ENCODE assay signal across 18 cellular contexts in genomic region chr4:122403860-122404259, GRCh38.
DNase-seq lines count a peak whose midpoint lies in the region; ATAC-seq and TF ChIP-seq lines count a peak whose summit lies in the region.
"Had no signal": no experiment of that assay in that cellular context is flagged by ENCODE, and none has a peak within 500 bp of the region (broad histone marks: within the 10 kb centered on the region; RNA-seq: fewer than 3 reads in every experiment).

No MANE protein-coding gene starts in this region.

- no peaks in the 10 kb centered on the region for H3K4me1 Mint-ChIP-seq in stimulated activated memory B cell treated with anti-CD40 and anti-IgM and Interleukin-4, amounts not matched to agents 10 μg/mL and 1 μg/mL and 100 μg/mL, for 72 hours
- H3K4me1 Mint-ChIP-seq: CD4-positive, alpha-beta memory T cell had no signal

- H3K36me3 Mint-ChIP-seq in stimulated activated memory B cell treated with anti-CD40 and anti-IgM and Interleukin-4, amounts not matched to agents 10 μg/mL and 1 μg/mL and 100 μg/mL, for 72 hours: no peaks in the 10 kb centered on the region
- H3K36me3 Mint-ChIP-seq: CD4-positive, alpha-beta memory T cell had no signal

- no peaks in the 10 kb centered on the region for H3K9me3 ChIP-seq in HEK293 (ENCODE audit: control insufficient read depth, insufficient read depth, low read depth, low read length)
- H3K9me3 ChIP-seq in WERI-Rb-1 (ENCODE audit: severe bottlenecking): no peaks in the 10 kb centered on the region
- H3K9me3 ChIP-seq: A549, BE2C had no signal

- no peak overlapping the region for H3K4me3 Mint-ChIP-seq in stimulated activated memory B cell treated with anti-CD40 and anti-IgM and Interleukin-4, amounts not matched to agents 10 μg/mL and 1 μg/mL and 100 μg/mL, for 72 hours
- H3K4me3 Mint-ChIP-seq: CD4-positive, alpha-beta memory T cell had no signal

- no peak overlapping the region for H3K27ac ChIP-seq in HEK293 (ENCODE audit: extremely low read depth, low read depth, low read length)
- H3K27ac ChIP-seq in WERI-Rb-1: no peak overlapping the region
- H3K27ac ChIP-seq: A549, C4-2B had no signal

- H3K27me3 Mint-ChIP-seq in stimulated activated memory B cell treated with anti-CD40 and anti-IgM and Interleukin-4, amounts not matched to agents 10 μg/mL and 1 μg/mL and 100 μg/mL, for 72 hours: no peaks in the 10 kb centered on the region

- no peaks in the 10 kb centered on the region for H3K36me3 ChIP-seq in HEK293 (ENCODE audit: control insufficient read depth in 2 of 2, insufficient read depth in 1 of 2, low read length in 2 of 2)
- no peaks in the 10 kb centered on the region for H3K36me3 ChIP-seq in WERI-Rb-1
- H3K36me3 ChIP-seq: BE2C had no signal

- TF ChIP-seq CTCF in HEK293 (tag by site-specific recombination; IDR thresholded peaks at IDR 0.05) (no peak), WERI-Rb-1 (IDR thresholded peaks at IDR 0.05; ENCODE audit: low read depth, low read length) (no peak), epithelial cell of esophagus (IDR thresholded peaks at IDR 0.05; ENCODE audit: insufficient read depth, low read depth, low read length, missing control alignments) (no peak)

- peak; percentile 46 for ATAC-seq in stimulated activated memory B cell treated with anti-CD40 and anti-IgM and Interleukin-4, amounts not matched to agents 10 μg/mL and 1 μg/mL and 100 μg/mL, for 72 hours
- no peak for ATAC-seq in GM18520 (IDR thresholded peaks at IDR 0.05; ENCODE audit: unreplicated experiment)
- ATAC-seq: A549 had no signal

- no peaks in the 10 kb centered on the region for H3K27me3 ChIP-seq in WERI-Rb-1 (ENCODE audit: insufficient read depth, low read depth, severe bottlenecking)
- H3K27me3 ChIP-seq: BE2C had no signal

- CTCF ChIA-PET in HEK293 (lab: Yijun Ruan, JAX): interaction anchor here (1.0 kb wide), 1 partner anchor 175 kb away, joined by 3 read pairs; no protein-coding TSS in a partner anchor

- DNase-seq in WERI-Rb-1 (peak; percentile 42), epithelial cell of esophagus (ENCODE audit: low read depth) (peak; percentile 10), dedifferentiated amniotic fluid mesenchymal stem cell (ENCODE audit: extremely low spot score) (no peak), NCI-H2081 (lab: John Stamatoyannopoulos, UW) (no peak)
- DNase-seq: BE2C; CD4-positive, alpha-beta memory T cell; COR-L47; DMS153; DMS79 treated with DMSO at 0.1 percent for 48 hours; EL; GDM1; H7; IMR-90 had no signal

- POLR2A ChIA-PET in HEK293 (lab: Yijun Ruan, JAX): no interaction called here

- H3K4me1 ChIP-seq in HEK293 (ENCODE audit: control insufficient read depth, insufficient read depth, low read length): peaks cover 3% of the 10 kb centered on the region; the same call in 1 of the 2 replicates
- H3K4me1 ChIP-seq: A549, BE2C had no signal

- no peak overlapping the region for H3K27ac Mint-ChIP-seq in stimulated activated memory B cell treated with anti-CD40 and anti-IgM and Interleukin-4, amounts not matched to agents 10 μg/mL and 1 μg/mL and 100 μg/mL, for 72 hours
- H3K27ac Mint-ChIP-seq: CD4-positive, alpha-beta memory T cell had no signal

- no peaks in the 10 kb centered on the region for H3K9me3 Mint-ChIP-seq in stimulated activated memory B cell treated with anti-CD40 and anti-IgM and Interleukin-4, amounts not matched to agents 10 μg/mL and 1 μg/mL and 100 μg/mL, for 72 hours

- H3K4me3 ChIP-seq in HEK293 (ENCODE audit: low read depth, low read length): no peak overlapping the region
- no peak overlapping the region for H3K4me3 ChIP-seq in WERI-Rb-1 (ENCODE audit: low read depth, low read length)
- no peak overlapping the region for H3K4me3 ChIP-seq in epithelial cell of esophagus (ENCODE audit: low read length)
- H3K4me3 ChIP-seq: A549 had no signal

TF ChIP-seq in HEK293, 187 proteins besides CTCF, POLR2A, EP300 and RAD21:
- no peak for TF ChIP-seq ZNF239 (tag by site-specific recombination; IDR thresholded peaks at IDR 0.05)
- TF ChIP-seq OSR2 (tag by site-specific recombination; IDR thresholded peaks at IDR 0.05): no peak
- TF ChIP-seq, protein P1, sequence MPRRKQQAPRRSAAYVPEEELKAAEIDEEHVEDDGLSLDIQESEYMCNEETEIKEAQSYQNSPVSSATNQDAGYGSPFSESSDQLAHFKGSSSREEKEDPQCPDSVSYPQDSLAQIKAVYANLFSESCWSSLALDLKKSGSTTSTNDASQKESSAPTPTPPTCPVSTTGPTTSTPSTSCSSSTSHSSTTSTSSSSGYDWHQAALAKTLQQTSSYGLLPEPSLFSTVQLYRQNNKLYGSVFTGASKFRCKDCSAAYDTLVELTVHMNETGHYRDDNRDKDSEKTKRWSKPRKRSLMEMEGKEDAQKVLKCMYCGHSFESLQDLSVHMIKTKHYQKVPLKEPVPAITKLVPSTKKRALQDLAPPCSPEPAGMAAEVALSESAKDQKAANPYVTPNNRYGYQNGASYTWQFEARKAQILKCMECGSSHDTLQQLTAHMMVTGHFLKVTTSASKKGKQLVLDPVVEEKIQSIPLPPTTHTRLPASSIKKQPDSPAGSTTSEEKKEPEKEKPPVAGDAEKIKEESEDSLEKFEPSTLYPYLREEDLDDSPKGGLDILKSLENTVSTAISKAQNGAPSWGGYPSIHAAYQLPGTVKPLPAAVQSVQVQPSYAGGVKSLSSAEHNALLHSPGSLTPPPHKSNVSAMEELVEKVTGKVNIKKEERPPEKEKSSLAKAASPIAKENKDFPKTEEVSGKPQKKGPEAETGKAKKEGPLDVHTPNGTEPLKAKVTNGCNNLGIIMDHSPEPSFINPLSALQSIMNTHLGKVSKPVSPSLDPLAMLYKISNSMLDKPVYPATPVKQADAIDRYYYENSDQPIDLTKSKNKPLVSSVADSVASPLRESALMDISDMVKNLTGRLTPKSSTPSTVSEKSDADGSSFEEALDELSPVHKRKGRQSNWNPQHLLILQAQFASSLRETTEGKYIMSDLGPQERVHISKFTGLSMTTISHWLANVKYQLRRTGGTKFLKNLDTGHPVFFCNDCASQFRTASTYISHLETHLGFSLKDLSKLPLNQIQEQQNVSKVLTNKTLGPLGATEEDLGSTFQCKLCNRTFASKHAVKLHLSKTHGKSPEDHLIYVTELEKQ (tag by site-specific recombination; IDR thresholded peaks at IDR 0.05; ENCODE audit: borderline replicate concordance): no peak
- TF ChIP-seq ZIC2 (tag by site-specific recombination; IDR thresholded peaks at IDR 0.05): peak; percentile 50
- no peak for TF ChIP-seq ZNF169 (tag by site-specific recombination; IDR thresholded peaks at IDR 0.05)
- peak; percentile 70; the same call in 1 of the 2 replicates for TF ChIP-seq ZNF449 (tag by site-specific recombination; IDR thresholded peaks at IDR 0.05)
- TF ChIP-seq ZNF585B (tag by site-specific recombination; IDR thresholded peaks at IDR 0.05): no peak
- no peak for TF ChIP-seq GFI1B (tag by site-specific recombination; IDR thresholded peaks at IDR 0.05)

Comparison
In these comparisons a context has a peak if more than half of its experiments do, and no peak if none do; other contexts are left out.
1. DNase-seq: peak in WERI-Rb-1 (single experiment) and epithelial cell of esophagus (single experiment); none in dedifferentiated amniotic fluid mesenchymal stem cell (single experiment) and NCI-H2081 (0 of 2).